In the genomic region with DNA sequence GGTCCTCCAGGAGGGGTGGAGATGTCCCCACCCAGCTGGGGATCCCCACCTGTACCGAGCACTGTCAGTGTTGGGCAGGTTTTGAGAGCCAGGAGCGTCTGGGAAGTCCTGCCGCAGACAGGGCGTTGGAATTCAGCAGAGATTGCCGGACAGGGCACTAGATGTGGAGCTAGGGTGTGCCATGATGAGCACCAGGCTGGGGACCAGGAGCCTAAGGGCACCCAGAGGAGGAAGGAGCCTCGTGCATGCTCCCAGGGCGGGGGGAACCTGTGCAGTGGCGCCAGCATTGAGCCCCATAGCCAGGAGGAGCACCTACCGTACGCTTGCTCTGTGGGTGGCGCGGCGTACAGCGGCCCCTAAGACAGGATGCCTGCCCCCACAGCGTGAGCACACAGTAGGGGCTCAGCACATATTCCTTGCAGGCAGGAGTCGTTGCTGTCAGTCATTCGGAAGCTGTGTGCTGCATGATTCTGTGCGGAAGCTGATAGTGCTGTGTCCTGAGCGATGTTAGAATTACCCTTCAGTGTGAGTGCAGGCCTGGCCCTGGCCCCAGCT, we compare ENCODE assay signal across 20 cellular contexts. TPM values are rescaled to one million over a fixed set of nuclear protein-coding genes. Genes with fewer than 3 reads are reported as not detected.
DNase-seq lines count a peak whose midpoint lies in the region; ATAC-seq and TF ChIP-seq lines count a peak whose summit lies in the region.
"Had no signal": no experiment of that assay in that cellular context is flagged by ENCODE, and none has a peak within 500 bp of the region (broad histone marks: within the 10 kb centered on the region; RNA-seq: fewer than 3 reads in every experiment).

No MANE protein-coding gene starts in this region.

- H3K27me3 Mint-ChIP-seq in natural killer cell treated with Interleukin-12 subunit alpha and Interleukin-12 subunit beta and Interleukin-15 and Interleukin-18, amount 100 ng/mL, for 72 hours: no peaks in the 10 kb centered on the region
- no peaks in the 10 kb centered on the region for H3K27me3 Mint-ChIP-seq in natural killer cell (ENCODE audit: low read depth in 2 of 2)
- H3K27me3 Mint-ChIP-seq: CD4-positive, alpha-beta memory T cell had no signal

- H3K4me3 Mint-ChIP-seq in natural killer cell treated with Interleukin-12 subunit alpha and Interleukin-12 subunit beta and Interleukin-15 and Interleukin-18, amount 100 ng/mL, for 72 hours: no peak overlapping the region
- H3K4me3 Mint-ChIP-seq in natural killer cell: no peak overlapping the region
- H3K4me3 Mint-ChIP-seq: CD4-positive, alpha-beta memory T cell had no signal

- no peaks in the 10 kb centered on the region for H3K9me3 Mint-ChIP-seq in natural killer cell treated with Interleukin-12 subunit alpha and Interleukin-12 subunit beta and Interleukin-15 and Interleukin-18, amount 100 ng/mL, for 72 hours
- H3K9me3 Mint-ChIP-seq in natural killer cell: no peaks in the 10 kb centered on the region
- H3K9me3 Mint-ChIP-seq: CD4-positive, alpha-beta memory T cell had no signal

- no peak overlapping the region for H3K27ac Mint-ChIP-seq in natural killer cell treated with Interleukin-12 subunit alpha and Interleukin-12 subunit beta and Interleukin-15 and Interleukin-18, amount 100 ng/mL, for 72 hours
- H3K27ac Mint-ChIP-seq in natural killer cell: no peak overlapping the region

- H3K27ac ChIP-seq in RWPE1 (peak overlapping the region; percentile 92), osteoblast (ENCODE audit: low read depth, low read length) (no peak overlapping the region)
- H3K27ac ChIP-seq: BLaER1 had no signal

- H3K36me3 Mint-ChIP-seq in natural killer cell treated with Interleukin-12 subunit alpha and Interleukin-12 subunit beta and Interleukin-15 and Interleukin-18, amount 100 ng/mL, for 72 hours: peaks cover 11% of the 10 kb centered on the region
- H3K36me3 Mint-ChIP-seq in natural killer cell: no peaks in the 10 kb centered on the region

- no peak for DNase-seq in natural killer cell treated with Interleukin-12 subunit alpha and Interleukin-12 subunit beta and Interleukin-15 and Interleukin-18, amount 100 ng/mL, for 72 hours (ENCODE audit: low spot score)
- DNase-seq in natural killer cell (no peak), RWPE1 (ENCODE audit: low spot score) (no peak), osteoblast (ENCODE audit: insufficient read length, low spot score, missing footprints) (peak; percentile 68), NCI-H2029 treated with DMSO at 0.1 percent for 48 hours (lab: John Stamatoyannopoulos, UW) (no peak), hypothalamus (lab: John Stamatoyannopoulos, UW) (no peak)
- DNase-seq: Calu3; CD4-positive, alpha-beta memory T cell; EL; HCEC 1CT; KBM-7; NCI-H1105 treated with DMSO at 0.1 percent for 48 hours; NCI-H187; NCI-H2227 treated with DMSO at 0.1 percent for 48 hours; NCI-H510A treated with DMSO at 0.1 percent for 48 hours; NCI-H774; SIG-M5 had no signal

- peak; percentile 20 to 36 for ATAC-seq in natural killer cell treated with Interleukin-12 subunit alpha and Interleukin-12 subunit beta and Interleukin-15 and Interleukin-18, amount 100 ng/mL, for 72 hours
- ATAC-seq in natural killer cell: no peak
- no peak for ATAC-seq in GM18873 (IDR thresholded peaks at IDR 0.05; ENCODE audit: low FRiP score, unreplicated experiment)
- ATAC-seq: SK-N-SH treated with all-trans-retinoic acid at 6 μM for 48 hours had no signal

- H3K4me3 ChIP-seq in osteoblast (ENCODE audit: insufficient read depth, low read length): no peak overlapping the region
- H3K4me3 ChIP-seq: BLaER1 had no signal

- CTCF ChIA-PET in RWPE1 (lab: Yijun Ruan, JAX): interaction anchor here (0.8 kb wide), 1 partner anchor 142 kb away, joined by 3 read pairs; no protein-coding TSS in a partner anchor

- peaks cover 11% of the 10 kb centered on the region for H3K4me1 ChIP-seq in osteoblast (ENCODE audit: insufficient read depth, low read length)

- H3K27me3 ChIP-seq in osteoblast (ENCODE audit: insufficient read depth, low read length): no peaks in the 10 kb centered on the region
- H3K27me3 ChIP-seq: BLaER1 had no signal

- no peak for TF ChIP-seq CTCF in natural killer cell (IDR thresholded peaks at IDR 0.05)
- TF ChIP-seq CTCF in RWPE1 (conservative IDR thresholded peaks at IDR 0.05; ENCODE audit: low read depth): no peak
- TF ChIP-seq CTCF in osteoblast (IDR thresholded peaks at IDR 0.05; ENCODE audit: extremely low read depth, low read depth, low read length): no peak

- no peaks in the 10 kb centered on the region for H3K9me3 ChIP-seq in osteoblast (ENCODE audit: low read depth, low read length)
- H3K9me3 ChIP-seq: BLaER1 had no signal

- POLR2A ChIA-PET in RWPE1 (lab: Yijun Ruan, JAX; ENCODE audit: low non-redundant PET): no interaction called here

- H3K4me1 Mint-ChIP-seq in natural killer cell treated with Interleukin-12 subunit alpha and Interleukin-12 subunit beta and Interleukin-15 and Interleukin-18, amount 100 ng/mL, for 72 hours (ENCODE audit: low read depth in 2 of 2): peaks cover 12 to 22% of the 10 kb centered on the region in 2 donors
- peaks cover 0 to 17% of the 10 kb centered on the region in 2 donors for H3K4me1 Mint-ChIP-seq in natural killer cell

- intact Hi-C loops in natural killer cell (cut with micrococcal nuclease): no loop called here

- H3K36me3 ChIP-seq in osteoblast (ENCODE audit: insufficient read depth, low read length): peaks cover 7% of the 10 kb centered on the region

- H2AFZ ChIP-seq in osteoblast (ENCODE audit: low read length): no peak overlapping the region

- no peaks in the 10 kb centered on the region for H3K79me2 ChIP-seq in osteoblast (ENCODE audit: insufficient read depth, low read length)

- H4K20me1 ChIP-seq in osteoblast (ENCODE audit: insufficient read depth, low read length): no peaks in the 10 kb centered on the region

- H3K4me2 ChIP-seq in osteoblast (ENCODE audit: insufficient read depth, low read length): no peak overlapping the region
- H3K4me2 ChIP-seq: BLaER1 had no signal

RNA-seq across cellular contexts. Expression of a gene that starts 18.8 kb away (rescaled TPM):
- total RNA-seq in natural killer cell treated with Interleukin-12 subunit alpha and Interleukin-12 subunit beta and Interleukin-15 and Interleukin-18, amount 100 ng/mL, for 72 hours: 10 to 100 TPM; 15.8 to 16.9 TPM
- total RNA-seq in natural killer cell (10 to 100 TPM; 22.7 to 36.3 (median 35.9) TPM), osteoblast (12.7 and 13.0 TPM in 2 replicates)

RNA-seq across cellular contexts. Expression of a gene that starts 43.5 kb away (rescaled TPM):
- 10 to 100 TPM; 71.0 to 73.6 TPM for total RNA-seq in natural killer cell treated with Interleukin-12 subunit alpha and Interleukin-12 subunit beta and Interleukin-15 and Interleukin-18, amount 100 ng/mL, for 72 hours
- total RNA-seq in natural killer cell (10 to 100 TPM; 20.1 to 37.8 (median 36.8) TPM), osteoblast (10.3 and 21.0 TPM in 2 replicates)

Comparison
In these comparisons a context has a peak if more than half of its experiments do, and no peak if none do; other contexts are left out.
1. ATAC-seq: peak in natural killer cell treated with Interleukin-12 subunit alpha and Interleukin-12 subunit beta and Interleukin-15 and Interleukin-18, amount 100 ng/mL, for 72 hours (2 of 2); none in natural killer cell (0 of 3) and GM18873 (single experiment).